22 cellular contexts compared by ENCODE assay signal in the genomic region with DNA sequence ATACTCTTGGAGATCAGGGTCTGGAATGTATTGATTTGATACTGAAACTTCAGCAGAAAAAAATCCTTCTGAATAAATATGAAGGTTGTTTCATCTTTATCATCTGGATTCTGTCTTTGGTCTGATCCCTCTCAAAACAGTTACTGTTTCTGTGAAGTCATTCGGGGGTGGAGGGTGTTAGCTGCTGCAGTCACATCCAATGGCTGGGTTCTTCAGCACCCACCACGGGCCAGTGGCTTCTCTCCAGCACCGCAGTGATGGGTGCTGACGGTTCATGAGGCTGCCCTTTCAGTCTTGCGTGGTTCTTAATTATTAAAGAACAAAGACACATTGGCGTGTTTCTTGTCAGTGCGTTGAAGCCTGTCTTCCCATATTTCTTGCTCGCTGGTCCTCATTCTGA.
"Had no signal": no experiment of that assay in that cellular context is flagged by ENCODE, and none has a peak within 500 bp of the region (broad histone marks: within the 10 kb centered on the region; RNA-seq: fewer than 3 reads in every experiment).

No MANE protein-coding gene starts in this region.

- ATAC-seq: left lung; stimulated activated effector memory CD8-positive, alpha-beta T cell treated with anti-CD3 and anti-CD28 coated beads, Interleukin-12 subunit alpha, Interleukin-12 subunit beta, amount 100 ng/mL, for 72 hours had no signal

- H3K36me3 Mint-ChIP-seq: activated naive CD4-positive, alpha-beta T cell treated with anti-CD3 and anti-CD28 coated beads, Interleukin-2, amount 10 ng/mL, durations not matched to agents 7 days and 5 days; naive B cell; stimulated activated effector memory CD8-positive, alpha-beta T cell treated with anti-CD3 and anti-CD28 coated beads, Interleukin-12 subunit alpha, Interleukin-12 subunit beta, amount 100 ng/mL, for 72 hours had no signal

- H3K36me3 ChIP-seq: brain microvascular endothelial cell, left lung, right lobe of liver, stomach, vagina had no signal

- H3K9ac ChIP-seq: parathyroid adenoma had no signal

- H3K27ac ChIP-seq: brain microvascular endothelial cell, left lung, parathyroid adenoma, right lobe of liver, stomach, vagina had no signal

- H3K9me3 ChIP-seq: left lung, right lobe of liver, stomach, vagina had no signal

- H3K4me3 Mint-ChIP-seq: activated naive CD4-positive, alpha-beta T cell treated with anti-CD3 and anti-CD28 coated beads, Interleukin-2, amount 10 ng/mL, durations not matched to agents 7 days and 5 days; naive B cell; stimulated activated effector memory CD8-positive, alpha-beta T cell treated with anti-CD3 and anti-CD28 coated beads, Interleukin-12 subunit alpha, Interleukin-12 subunit beta, amount 100 ng/mL, for 72 hours had no signal

- H3K27ac Mint-ChIP-seq: activated naive CD4-positive, alpha-beta T cell treated with anti-CD3 and anti-CD28 coated beads, Interleukin-2, amount 10 ng/mL, durations not matched to agents 7 days and 5 days; activated T-helper 2 cell treated with anti-CD3 and anti-CD28 coated beads, Interferon-gamma antibody, Interleukin-2, Interleukin-4, amounts not matched to agents 10 μg/mL and 5 μg/mL and 100 μg/mL, durations not matched to agents 14 hours and 24 hours and 36 hours; stimulated activated effector memory CD8-positive, alpha-beta T cell treated with anti-CD3 and anti-CD28 coated beads, Interleukin-12 subunit alpha, Interleukin-12 subunit beta, amount 100 ng/mL, for 72 hours had no signal

- H3K9me3 Mint-ChIP-seq: activated naive CD4-positive, alpha-beta T cell treated with anti-CD3 and anti-CD28 coated beads, Interleukin-2, amount 10 ng/mL, durations not matched to agents 7 days and 5 days; activated T-helper 2 cell treated with anti-CD3 and anti-CD28 coated beads, Interferon-gamma antibody, Interleukin-2, Interleukin-4, amounts not matched to agents 10 μg/mL and 5 μg/mL and 100 μg/mL, durations not matched to agents 14 hours and 24 hours and 36 hours; naive B cell; stimulated activated effector memory CD8-positive, alpha-beta T cell treated with anti-CD3 and anti-CD28 coated beads, Interleukin-12 subunit alpha, Interleukin-12 subunit beta, amount 100 ng/mL, for 72 hours had no signal

- H3K4me1 ChIP-seq: parathyroid adenoma had no signal

- DNase-seq: activated CD4-positive, alpha-beta T cell treated with anti-CD3 and anti-CD28 coated beads for 48 hours; activated CD4-positive, CD25-positive, alpha-beta regulatory T cell; activated naive CD4-positive, alpha-beta T cell treated with anti-CD3 and anti-CD28 coated beads, Interleukin-2, amount 10 ng/mL, durations not matched to agents 7 days and 5 days; activated T-cell treated with anti-CD3 and anti-CD28 coated beads for 4 hours; aorta; brain microvascular endothelial cell; central memory CD4-positive, alpha-beta T cell; foreskin melanocyte; kidney; left lung; mammary epithelial cell; naive B cell; right lobe of liver; small intestine; stimulated activated CD4-positive, alpha-beta T cell treated with anti-CD3 and anti-CD28 coated beads, Interleukin-4, amount 100 ng/mL, for 24 hours; stomach; T-helper 9 cell; trophoblast cell had no signal

- H3K4me3 ChIP-seq: left lung, right lobe of liver, stomach, vagina had no signal

- H2AFZ ChIP-seq: parathyroid adenoma had no signal

- H3K27me3 ChIP-seq: brain microvascular endothelial cell, left lung, right lobe of liver, stomach, vagina had no signal

- H3K27me3 Mint-ChIP-seq: activated naive CD4-positive, alpha-beta T cell treated with anti-CD3 and anti-CD28 coated beads, Interleukin-2, amount 10 ng/mL, durations not matched to agents 7 days and 5 days had no signal

- H3K4me1 Mint-ChIP-seq: stimulated activated effector memory CD8-positive, alpha-beta T cell treated with anti-CD3 and anti-CD28 coated beads, Interleukin-12 subunit alpha, Interleukin-12 subunit beta, amount 100 ng/mL, for 72 hours had no signal
